In genomic region chr17:1494203-1494602, GRCh38 we compare ENCODE assay signal across 19 cellular contexts. TPM values are rescaled to one million over a fixed set of nuclear protein-coding genes. Genes with fewer than 3 reads are reported as not detected.
DNase-seq lines count a peak whose midpoint lies in the region; ATAC-seq and TF ChIP-seq lines count a peak whose summit lies in the region.
"Had no signal": no experiment of that assay in that cellular context is flagged by ENCODE, and none has a peak within 500 bp of the region (broad histone marks: within the 10 kb centered on the region; RNA-seq: fewer than 3 reads in every experiment).

No MANE protein-coding gene starts in this region.

- H3K36me3 Mint-ChIP-seq in CD4-positive, alpha-beta memory T cell, result peaks cover 3 to 31% of the 10 kb centered on the region in 2 donors
- peaks cover 25% of the 10 kb centered on the region for H3K36me3 Mint-ChIP-seq in activated B cell treated with CpG ODN at 0.5 μM for 24 hours (ENCODE audit: low read depth)

- H3K9me3 ChIP-seq in CD4-positive, alpha-beta memory T cell (ENCODE audit: control insufficient read depth in 1 of 2, low read length in 2 of 2), result no peaks in the 10 kb centered on the region
- no peaks in the 10 kb centered on the region for H3K9me3 ChIP-seq in lung (ENCODE audit: control insufficient read depth in 2 of 2, insufficient read depth in 1 of 2, low read length in 1 of 2)
- H3K9me3 ChIP-seq in subcutaneous abdominal adipose tissue (ENCODE audit: control insufficient read depth in 5 of 5, low read length in 5 of 5), result no peaks in the 10 kb centered on the region
- H3K9me3 ChIP-seq: adrenal gland, Caco-2 had no signal

- H3K27ac ChIP-seq in CD4-positive, alpha-beta memory T cell (ENCODE audit: low read depth, low read length), result no peak overlapping the region
- H3K27ac ChIP-seq in lung (ENCODE audit: low read depth in 1 of 2, low read length in 1 of 2), result peak overlapping the region; percentile 90 to 92
- peak overlapping the region; percentile 94 for H3K27ac ChIP-seq in subcutaneous abdominal adipose tissue (ENCODE audit: low read depth, low read length)

- no peaks in the 10 kb centered on the region for H3K27me3 ChIP-seq in CD4-positive, alpha-beta memory T cell (ENCODE audit: insufficient read depth, low read length)
- no peaks in the 10 kb centered on the region for H3K27me3 ChIP-seq in lung (ENCODE audit: control insufficient read depth, insufficient read depth)
- H3K27me3 ChIP-seq in subcutaneous abdominal adipose tissue (ENCODE audit: control insufficient read depth in 5 of 5, insufficient read depth in 4 of 5, low read length in 5 of 5), result no peaks in the 10 kb centered on the region
- H3K27me3 ChIP-seq: adrenal gland had no signal

- H3K4me3 Mint-ChIP-seq in CD4-positive, alpha-beta memory T cell, result peak overlapping the region in 4 of 8 donors; percentile 20 to 64 (median 54)
- peak overlapping the region; percentile 32 for H3K4me3 Mint-ChIP-seq in activated B cell treated with CpG ODN at 0.5 μM for 24 hours

- WGBS in lung, 2 donors, result 96 to 97% methylated on average over 7 of the region's 7 CpGs

- H3K9me3 Mint-ChIP-seq in CD4-positive, alpha-beta memory T cell, result peaks cover 0 to 4% (median 0%) of the 10 kb centered on the region in 8 donors
- no peaks in the 10 kb centered on the region for H3K9me3 Mint-ChIP-seq in activated B cell treated with CpG ODN at 0.5 μM for 24 hours

- intact Hi-C loops in CD4-positive, alpha-beta memory T cell (cut with micrococcal nuclease), result no loop called here
- intact Hi-C loops in activated B cell treated with CpG ODN at 0.5 μM for 24 hours (cut with micrococcal nuclease), result no loop called here

- H3K4me1 Mint-ChIP-seq in CD4-positive, alpha-beta memory T cell, result peaks cover 11 to 41% (median 22%) of the 10 kb centered on the region in 4 donors
- peaks cover 27% of the 10 kb centered on the region for H3K4me1 Mint-ChIP-seq in activated B cell treated with CpG ODN at 0.5 μM for 24 hours

- no peak overlapping the region for H3K4me3 ChIP-seq in CD4-positive, alpha-beta memory T cell (ENCODE audit: low read length in 2 of 2)
- H3K4me3 ChIP-seq in lung, result no peak overlapping the region
- peak overlapping the region in 3 of 5 donors; percentile 10 to 77 (median 71) for H3K4me3 ChIP-seq in subcutaneous abdominal adipose tissue (ENCODE audit: low read depth in 1 of 5, low read length in 5 of 5)
- H3K4me3 ChIP-seq: adrenal gland had no signal

- peaks cover 16% of the 10 kb centered on the region for H3K36me3 ChIP-seq in CD4-positive, alpha-beta memory T cell (ENCODE audit: insufficient read depth, low read length)
- H3K36me3 ChIP-seq in lung (ENCODE audit: control insufficient read depth in 2 of 2, insufficient read depth in 2 of 2, low read length in 2 of 2), result peaks cover 0 to 34% of the 10 kb centered on the region in 2 donors
- H3K36me3 ChIP-seq in subcutaneous abdominal adipose tissue (ENCODE audit: control insufficient read depth in 5 of 5, insufficient read depth in 5 of 5, low read length in 5 of 5), result peaks cover 0 to 41% (median 32%) of the 10 kb centered on the region in 5 donors

- peak overlapping the region in 5 of 7 donors; percentile 35 to 84 (median 74) for H3K27ac Mint-ChIP-seq in CD4-positive, alpha-beta memory T cell
- H3K27ac Mint-ChIP-seq in activated B cell treated with CpG ODN at 0.5 μM for 24 hours, result peak overlapping the region; percentile 2

- H3K27me3 Mint-ChIP-seq in CD4-positive, alpha-beta memory T cell, result no peaks in the 10 kb centered on the region
- no peaks in the 10 kb centered on the region for H3K27me3 Mint-ChIP-seq in activated B cell treated with CpG ODN at 0.5 μM for 24 hours

- ATAC-seq in activated B cell treated with CpG ODN at 0.5 μM for 24 hours (ENCODE audit: low read depth) (no peak), lung (ENCODE audit: insufficient read depth, low FRiP score) (no peak), HG03139 (IDR thresholded peaks at IDR 0.05; ENCODE audit: unreplicated experiment) (no peak)

- H3K9ac ChIP-seq in subcutaneous abdominal adipose tissue (ENCODE audit: low read length in 5 of 5), result peak overlapping the region in 3 of 5 donors; percentile 3 to 86 (median 83)

- POLR2A ChIA-PET in CD4-positive, alpha-beta memory T cell (lab: Charles Lee; ENCODE audit: partially characterized antibody), result interaction anchor here (1.3 to 1.4 kb wide), 2 partner anchors 12 to 31 kb away, joined by 3 read pairs; no protein-coding TSS in a partner anchor
- POLR2A ChIA-PET in activated B cell treated with CpG ODN at 0.5 μM for 24 hours (lab: Charles Lee), result interaction anchor here (1.4 kb wide), 1 partner anchor 17 kb away, joined by 3 read pairs; no protein-coding TSS in a partner anchor

- CTCF ChIA-PET in CD4-positive, alpha-beta memory T cell (lab: Charles Lee; ENCODE audit: partially characterized antibody), result interaction anchor here (0.9 kb wide), 1 partner anchor 129 kb away, joined by 3 read pairs; no protein-coding TSS in a partner anchor
- CTCF ChIA-PET in activated B cell treated with CpG ODN at 0.5 μM for 24 hours (lab: Charles Lee), result no interaction called here

- H3K4me1 ChIP-seq in CD4-positive, alpha-beta memory T cell (ENCODE audit: insufficient read depth, low read length), result peaks cover 28% of the 10 kb centered on the region
- H3K4me1 ChIP-seq in lung (ENCODE audit: control insufficient read depth in 2 of 2, insufficient read depth in 2 of 2, low read length in 2 of 2) (peaks cover 9 to 30% of the 10 kb centered on the region in 2 donors), subcutaneous abdominal adipose tissue (ENCODE audit: control insufficient read depth in 5 of 5, insufficient read depth in 5 of 5, low read length in 5 of 5) (peaks cover 3 to 84% (median 83%) of the 10 kb centered on the region in 5 donors)

- DNase-seq in CD4-positive, alpha-beta memory T cell, result no peak
- DNase-seq in activated B cell treated with CpG ODN at 0.5 μM for 24 hours (no peak), lung (ENCODE audit: low spot score) (no peak)
- no peak for DNase-seq in stimulated activated naive CD4-positive, alpha-beta T cell treated with Interleukin-2 at 50 U/mL for 16 hours (lab: John Stamatoyannopoulos, UW)
- DNase-seq in activated naive CD4-positive, alpha-beta T cell (lab: John Stamatoyannopoulos, UW), result no peak
- DNase-seq: activated CD4-positive, alpha-beta T cell treated with anti-CD3 and anti-CD28 coated beads, Interleukin-2, amount 50 U/mL, for 1 hour; activated CD8-positive, alpha-beta memory T cell treated with anti-CD3 and anti-CD28 coated beads, Interleukin-2, amount 50 U/mL, for 4 hours; activated effector memory CD4-positive, alpha-beta T cell treated with Interleukin-2 at 50 U/mL for 16 hours; adrenal gland; Caco-2; erythroblast; KG1; kidney; MV-4-11; NCI-H1694 treated with DMSO at 0.1 percent for 48 hours; NCI-H774; SIG-M5 had no signal

- TF ChIP-seq CTCF in activated B cell treated with CpG ODN at 0.5 μM for 24 hours (IDR thresholded peaks at IDR 0.05) (no peak), lung (IDR thresholded peaks at IDR 0.05; ENCODE audit: control extremely low read depth, extremely low read depth) (no peak)

RNA-seq across cellular contexts. Expression of gene MYO1C, which starts 1.7 kb away (rescaled TPM):
- 10 to 100 TPM; 30.9 to 31.1 TPM for total RNA-seq in CD4-positive, alpha-beta memory T cell
- polyA plus RNA-seq in CD4-positive, alpha-beta memory T cell, result 10 to 100 TPM in 1 of 2 donors, 1 to 10 TPM in 1; 6.3 to 18.7 TPM
- total RNA-seq in activated B cell treated with CpG ODN at 0.5 μM for 24 hours, result 189 and 190 TPM in 2 replicates
- total RNA-seq in lung, result 100 to 1,000 TPM; 101 to 237 TPM
- 10 to 100 TPM; 73.4 to 78.5 TPM for polyA plus RNA-seq in lung

RNA-seq across cellular contexts. Expression of gene INPP5K, which starts 22.2 kb away (rescaled TPM):
- total RNA-seq in CD4-positive, alpha-beta memory T cell, result 10 to 100 TPM; 73.6 to 78.5 TPM
- polyA plus RNA-seq in CD4-positive, alpha-beta memory T cell, result 100 to 1,000 TPM in 1 of 2 donors, 10 to 100 TPM in 1; 81.9 to 123 TPM
- 46.0 and 50.0 TPM in 2 replicates for total RNA-seq in activated B cell treated with CpG ODN at 0.5 μM for 24 hours
- 10 to 100 TPM; 46.5 to 76.7 TPM for total RNA-seq in lung
- polyA plus RNA-seq in lung, result 10 to 100 TPM; 33.6 to 35.5 TPM

RNA-seq across cellular contexts. Expression of gene CRK, which starts 38.2 kb away (rescaled TPM):
- total RNA-seq in CD4-positive, alpha-beta memory T cell, result 10 to 100 TPM; 29.3 to 32.1 TPM
- 10 to 100 TPM; 24.2 to 25.1 TPM for polyA plus RNA-seq in CD4-positive, alpha-beta memory T cell
- 22.5 and 29.1 TPM in 2 replicates for total RNA-seq in activated B cell treated with CpG ODN at 0.5 μM for 24 hours
- 10 to 100 TPM; 62.4 to 67.5 TPM for total RNA-seq in lung
- 10 to 100 TPM; 29.3 to 36.6 TPM for polyA plus RNA-seq in lung

Comparison
In these comparisons a context has a peak if more than half of its experiments do, and no peak if none do; other contexts are left out.
1. H3K4me3 ChIP-seq: peak in subcutaneous abdominal adipose tissue (3 of 5); none in CD4-positive, alpha-beta memory T cell (0 of 2) and lung (single experiment).